1 cellular context compared by ENCODE assay signal in genomic region chr15:52178765-52179164, GRCh38.
TF ChIP-seq lines count a peak whose summit lies in the region.

No MANE protein-coding gene starts in this region.

TF ChIP-seq in HCT116, 20 proteins besides CTCF, POLR2A, EP300 and RAD21 (continued from another document):
- TF ChIP-seq REST (IDR thresholded peaks at IDR 0.05; ENCODE audit: low read depth) (no peak), ATF3 (IDR thresholded peaks at IDR 0.05) (no peak)
